Comparison of ENCODE assay signal across 16 cellular contexts in genomic region chr14:70784886-70785285, GRCh38. TPM values are rescaled to one million over a fixed set of nuclear protein-coding genes. Genes with fewer than 3 reads are reported as not detected.
DNase-seq lines count a peak whose midpoint lies in the region; ATAC-seq and TF ChIP-seq lines count a peak whose summit lies in the region.
"Had no signal": no experiment of that assay in that cellular context is flagged by ENCODE, and none has a peak within 500 bp of the region (broad histone marks: within the 10 kb centered on the region; RNA-seq: fewer than 3 reads in every experiment).

No MANE protein-coding gene starts in this region.

- intact Hi-C loops in left lung (cut with DNase I), result no loop called here
- intact Hi-C loops in psoas muscle (cut with DNase I), result no loop called here

- no peaks in the 10 kb centered on the region for H3K9me3 ChIP-seq in left lung
- no peaks in the 10 kb centered on the region for H3K9me3 ChIP-seq in psoas muscle
- H3K9me3 ChIP-seq: BLaER1, Caco-2 had no signal

- H3K27ac ChIP-seq in RWPE1, result peak overlapping the region; percentile 56; the same call in 1 of the 2 replicates
- peak overlapping the region; percentile 99 for H3K27ac ChIP-seq in epithelial cell of prostate
- H3K27ac ChIP-seq in left lung, result no peak overlapping the region
- H3K27ac ChIP-seq in psoas muscle, result no peak overlapping the region
- H3K27ac ChIP-seq: BLaER1 had no signal

- CTCF ChIA-PET in RWPE1 (lab: Yijun Ruan, JAX), result no interaction called here

- H3K27me3 ChIP-seq in left lung, result no peaks in the 10 kb centered on the region
- no peaks in the 10 kb centered on the region for H3K27me3 ChIP-seq in psoas muscle (ENCODE audit: insufficient read depth in 3 of 3, low read length in 2 of 3)
- H3K27me3 ChIP-seq: BLaER1 had no signal

- DNase-seq in HT1080 (ENCODE audit: low read depth), result peak; percentile 17
- peak; percentile 19 for DNase-seq in RWPE1 (ENCODE audit: low spot score)
- DNase-seq in epithelial cell of prostate (ENCODE audit: low read depth, low spot score), result peak; percentile 58
- DNase-seq in left lung, result no peak
- no peak for DNase-seq in psoas muscle
- DNase-seq in SW480 (ENCODE audit: low spot score), result no peak
- DNase-seq: 8988T; AML-193; Caco-2; CD8-positive, alpha-beta memory T cell; DND-41; GDM1; GOT3; H9 had no signal

- peak; percentile 5 for ATAC-seq in left lung
- ATAC-seq in HG03520 (IDR thresholded peaks at IDR 0.05; ENCODE audit: unreplicated experiment), result no peak
- no peak for ATAC-seq in psoas muscle

- H3K36me3 ChIP-seq in left lung, result no peaks in the 10 kb centered on the region
- no peaks in the 10 kb centered on the region for H3K36me3 ChIP-seq in psoas muscle (ENCODE audit: insufficient read depth in 1 of 2, low read depth in 1 of 2)
- H3K36me3 ChIP-seq: BLaER1 had no signal

- POLR2A ChIA-PET in RWPE1 (lab: Yijun Ruan, JAX; ENCODE audit: low non-redundant PET), result no interaction called here

- TF ChIP-seq CTCF in RWPE1 (conservative IDR thresholded peaks at IDR 0.05; ENCODE audit: low read depth), result no peak
- TF ChIP-seq CTCF in left lung (IDR thresholded peaks at IDR 0.05), result no peak
- no peak for TF ChIP-seq CTCF in psoas muscle (IDR thresholded peaks at IDR 0.05)

- H3K4me1 ChIP-seq in left lung (peaks cover 10 to 25% of the 10 kb centered on the region in 2 donors), psoas muscle (peaks cover 19% of the 10 kb centered on the region)
- H3K4me1 ChIP-seq: Caco-2 had no signal

- WGBS in psoas muscle, 3 donors, result 80 to 93% (median 89%) methylated on average over 2 of the region's 2 CpGs

- H3K4me3 ChIP-seq in left lung (no peak overlapping the region), psoas muscle (no peak overlapping the region)
- H3K4me3 ChIP-seq: BLaER1 had no signal

RNA-seq across cellular contexts. Expression of gene MAP3K9, which starts 24.4 kb away (rescaled TPM):
- total RNA-seq in HT1080 (2014; rRNA removed; shearing (Covaris generic)), result 3.6 and 4.5 TPM in 2 replicates
- 4.0 and 4.4 TPM in 2 replicates for polyA plus RNA-seq in HT1080 (2015; cell fraction: cytosol; rRNA removed)
- polyA plus RNA-seq in HT1080 (2015; cell fraction: nucleus; rRNA removed), result 10.0 and 10.1 TPM in 2 replicates
- total RNA-seq in left lung, result 10 to 100 TPM; 10.7 to 13.1 TPM
- total RNA-seq in psoas muscle, result 1 to 10 TPM; 2.1 to 4.3 (median 3.2) TPM
- 1 to 10 TPM in 2 of 3 donors, under 1 TPM in 1; 0.44 to 1.8 (median 1.1) TPM for polyA plus RNA-seq in psoas muscle

Comparison
In these comparisons a context has a peak if more than half of its experiments do, and no peak if none do; other contexts are left out.
1. DNase-seq: peak in HT1080 (single experiment), RWPE1 (single experiment) and epithelial cell of prostate (single experiment); none in left lung (0 of 2), psoas muscle (0 of 2) and SW480 (single experiment).
2. H3K27ac ChIP-seq: peak in RWPE1 (single experiment) and epithelial cell of prostate (single experiment); none in left lung (0 of 2) and psoas muscle (single experiment).